Comparison of ENCODE assay signal across 10 cellular contexts in the genomic region with DNA sequence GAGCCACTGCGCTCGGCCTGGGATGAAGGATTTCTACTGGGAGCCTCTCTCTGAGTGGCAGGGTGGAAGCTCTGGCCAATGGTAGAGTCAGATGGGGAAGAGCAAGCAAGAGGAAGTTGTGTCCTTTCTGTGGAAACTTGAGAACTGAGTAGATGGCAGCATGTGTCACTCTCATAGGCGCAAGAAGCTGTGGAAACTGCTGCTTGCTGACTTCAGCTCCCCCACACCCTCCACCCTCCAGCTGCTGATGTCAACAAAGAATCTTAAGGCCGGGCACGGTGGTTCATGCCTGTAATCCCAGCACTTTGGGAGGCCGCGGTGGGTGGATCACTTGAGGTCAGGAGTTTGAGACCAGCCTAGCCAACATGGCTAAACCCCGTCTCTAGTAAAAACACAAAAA. TPM values are rescaled to one million over a fixed set of nuclear protein-coding genes. Genes with fewer than 3 reads are reported as not detected.
DNase-seq lines count a peak whose midpoint lies in the region; ATAC-seq, FAIRE-seq and TF ChIP-seq lines count a peak whose summit lies in the region.
"Had no signal": no experiment of that assay in that cellular context is flagged by ENCODE, and none has a peak within 500 bp of the region (broad histone marks: within the 10 kb centered on the region; RNA-seq: fewer than 3 reads in every experiment).

No MANE protein-coding gene starts in this region.

- no TSS peak for BruUV-seq in GM12878 (replicated peaks; lab: Mats Ljungman, UMichigan)

- H4K20me1 ChIP-seq in GM12878 (ENCODE audit: control insufficient read depth, insufficient read depth) = no peaks in the 10 kb centered on the region

- no peak for TF ChIP-seq RAD21 in GM12878 (IDR thresholded peaks at IDR 0.05; ENCODE audit: insufficient read depth, low read depth, low read length)

- TF ChIP-seq EP300 in GM12878 (IDR thresholded peaks at IDR 0.05; ENCODE audit: borderline replicate concordance in 1 of 2, control insufficient read depth in 1 of 2, low read depth in 2 of 2, low read length in 2 of 2) = no peak

- WGBS in GM12878 (ENCODE audit: insufficient coverage, insufficient replicate concordance, low lambda C conversion rate, missing lambda C conversion rate) = 59% methylated on average over 8 of the region's 8 CpGs

- H3K4me2 ChIP-seq in GM12878 (ENCODE audit: control insufficient read depth, insufficient read depth) = no peak overlapping the region

- TF ChIP-seq POLR2A in GM12878 (IDR thresholded peaks at IDR 0.05; ENCODE audit: low read depth, low read length) = no peak

- H3K79me2 ChIP-seq in GM12878 (ENCODE audit: control insufficient read depth, insufficient read depth, low read length) = 0 out of 2 replicates have a peak, but pooled peaks cover 2% of the 10 kb centered on the region

- no peak for FAIRE-seq in GM12878 (lab: Jason Lieb, UNC)
- no peak for FAIRE-seq in GM19239 (lab: Jason Lieb, UNC)

- H3K27ac ChIP-seq in GM12878 (ENCODE audit: control insufficient read depth, insufficient read depth) = peak overlapping the region; percentile 36
- peak overlapping the region; percentile 70 for H3K27ac ChIP-seq in upper lobe of right lung

- RAD21 ChIA-PET in GM12878 (lab: Charles Lee; ENCODE audit: unreplicated experiment) = interaction anchor here (0.7 to 25.6 kb wide), 6 partner anchors 8 to 43 kb away, joined by 3 to 544 read pairs (median 48); partner anchors contain the start of gene SRGN

- no peaks in the 10 kb centered on the region for H3K9me3 ChIP-seq in GM12878 (replicated peaks; ENCODE audit: control insufficient read depth, insufficient read depth, low read length)
- no peaks in the 10 kb centered on the region for H3K9me3 ChIP-seq in upper lobe of right lung
- H3K9me3 ChIP-seq: Caco-2 had no signal

- in situ Hi-C loops in GM12878 (cut with MboI) = no loop called here

- no peak overlapping the region for H2AFZ ChIP-seq in GM12878 (ENCODE audit: control insufficient read depth, low read depth, low read length)

- DNase-seq in Right ventricle myocardium inferior (ENCODE audit: missing footprints) (peak; percentile 83), cardiac septum (ENCODE audit: low spot score) (no peak), GM12878 (ENCODE audit: low read depth, low spot score) (no peak), medulla oblongata (ENCODE audit: extremely low spot score) (peak; percentile 78), upper lobe of right lung (peak; percentile 78), GM19239 (ENCODE audit: insufficient read length, low spot score) (no peak)
- DNase-seq: Caco-2, NCI-H1436 treated with DMSO at 0.1 percent for 48 hours had no signal

- H3K36me3 ChIP-seq in GM12878 (ENCODE audit: control insufficient read depth in 2 of 2, insufficient read depth in 2 of 2, low read length in 1 of 2) (no peaks in the 10 kb centered on the region), upper lobe of right lung (no peaks in the 10 kb centered on the region)

- SMC1A ChIA-PET in GM12878 (lab: Charles Lee; ENCODE audit: uncharacterized antibody, unreplicated experiment) = interaction anchor here (1.0 to 17.6 kb wide), 8 partner anchors 9 to 42 kb away, joined by 3 to 355 read pairs (median 12); partner anchors contain the start of gene SRGN

- no peak for TF ChIP-seq CTCF in GM12878 (IDR thresholded peaks at IDR 0.05 in 2 of 3, conservative IDR thresholded peaks at IDR 0.05 in 1 of 3; ENCODE audit: control insufficient read depth in 2 of 3, extremely low read depth in 1 of 3, insufficient read depth in 1 of 3, low read depth in 3 of 3, low read length in 3 of 3)
- no peak for TF ChIP-seq CTCF in upper lobe of right lung (IDR thresholded peaks at IDR 0.05)

- peaks cover 92% of the 10 kb centered on the region for H3K4me1 ChIP-seq in GM12878 (ENCODE audit: control insufficient read depth, insufficient read depth, low read length)
- H3K4me1 ChIP-seq in upper lobe of right lung = peaks cover 49% of the 10 kb centered on the region
- H3K4me1 ChIP-seq: Caco-2 had no signal

- CTCF ChIA-PET in GM12878 (lab: Yijun Ruan, JAX) = interaction anchor here (0.9 to 14.3 kb wide), 6 partner anchors 10 to 56 kb away, joined by 3 to 121 read pairs (median 4); partner anchors contain the start of gene SRGN

- intact Hi-C loops in Right ventricle myocardium inferior (cut with DNase I) = no loop called here
- intact Hi-C loops in cardiac septum (cut with DNase I) = no loop called here
- intact Hi-C loops in GM12878 (cut with micrococcal nuclease; ENCODE audit: unreplicated experiment) = loop anchor here (5.0 kb wide), 1 partner anchor 41 kb away; no protein-coding TSS in a partner anchor
- intact Hi-C loops in upper lobe of right lung (cut with DNase I) = no loop called here

- POLR2A ChIA-PET in GM12878 (lab: Charles Lee) = interaction anchor here (0.7 to 16.7 kb wide), 6 partner anchors 9 to 44 kb away, joined by 3 to 312 read pairs (median 4); partner anchors contain the start of gene SRGN

- H3K4me3 ChIP-seq in GM12878 = no peak overlapping the region
- no peak overlapping the region for H3K4me3 ChIP-seq in upper lobe of right lung

- ATAC-seq in Right ventricle myocardium inferior (peak; percentile 67), GM12878 (peak; percentile 3; the same call in 2 of the 3 replicates), upper lobe of right lung (peak; percentile 84), HG02870 (IDR thresholded peaks at IDR 0.05; ENCODE audit: unreplicated experiment) (no peak), HG03025 (IDR thresholded peaks at IDR 0.05; ENCODE audit: low FRiP score, unreplicated experiment) (no peak)

- no peaks in the 10 kb centered on the region for H3K27me3 ChIP-seq in GM12878 (replicated peaks in 1 of 2; ENCODE audit: control insufficient read depth in 2 of 2, insufficient read depth in 2 of 2, low read length in 1 of 2)
- no peaks in the 10 kb centered on the region for H3K27me3 ChIP-seq in upper lobe of right lung

- no peak overlapping the region for H3K9ac ChIP-seq in GM12878 (ENCODE audit: control insufficient read depth, insufficient read depth, low read length)

TF ChIP-seq in GM12878, 131 proteins besides CTCF, POLR2A, EP300 and RAD21 (continues in another document):
- TF ChIP-seq RAD51 (IDR thresholded peaks at IDR 0.05) = no peak
- peak; percentile 92 for TF ChIP-seq MLLT1 (IDR thresholded peaks at IDR 0.05)
- no peak for TF ChIP-seq TCF12 (IDR thresholded peaks at IDR 0.05; ENCODE audit: low read depth, low read length)
- TF ChIP-seq IKZF2 (IDR thresholded peaks at IDR 0.05) = peak; percentile 17 to 31; a peak in 2 of 4 replicates
- no peak for TF ChIP-seq ZNF207 (IDR thresholded peaks at IDR 0.05; ENCODE audit: borderline replicate concordance)

RNA-seq across cellular contexts. Expression of gene SRGN, which starts 39.8 kb away (rescaled TPM):
- total RNA-seq in Right ventricle myocardium inferior (50.2 TPM), cardiac septum (52.1 TPM), GM12878 (2014; rRNA removed) (782 and 1,043 TPM in 2 replicates), GM12878 (2014; rRNA removed; fragmentation: Illumina TruSeq; extraction: Trizol) (937 and 1,023 TPM in 2 replicates), GM12878 (2021) (658 and 735 TPM in 2 replicates), upper lobe of right lung (225 TPM)
- total RNA-seq in GM12878 (2013; cell fraction: nucleolus; rRNA removed) = 1,218 and 1,450 TPM in 2 replicates
- polyA plus RNA-seq in GM12878 (2011; ENCODE audit: low read depth) = 580 TPM
- polyA plus RNA-seq in GM12878 (2011; rRNA removed) (2,414 and 3,245 TPM in 2 replicates), GM12878 (2014; fragmentation: Illumina TruSeq; extraction: Trizol) (1,121 and 1,510 TPM in 2 replicates), GM12878 (2014; fragmentation: Nextera tagmentation; extraction: Ambion mirVana) (1,000 to 10,000 TPM; 1,115 to 1,176 TPM), GM12878 (2014; rRNA removed) (687 and 833 TPM in 2 replicates), GM12878 (2016; fragmentation: Nextera tagmentation; extraction: Ambion mirVana) (100 to 1,000 TPM; 382 to 384 TPM)
- 1,183 and 1,837 TPM in 2 replicates for polyA plus RNA-seq in GM12878 (2011; cell fraction: cytosol; rRNA removed)
- polyA plus RNA-seq in GM12878 (2011; cell fraction: nucleus; rRNA removed) = 432 and 624 TPM in 2 replicates
- 946 and 1,192 TPM in 2 replicates for polyA plus RNA-seq in GM12878 (2012)
- 1,110 and 1,251 TPM in 2 replicates for polyA minus RNA-seq in GM12878 (2011; rRNA and poly(A)+ RNA removed)
- polyA minus RNA-seq in GM12878 (2011; cell fraction: cytosol; rRNA and poly(A)+ RNA removed) = 439 and 473 TPM in 2 replicates
- polyA minus RNA-seq in GM12878 (2011; cell fraction: nucleus; rRNA and poly(A)+ RNA removed) = 84.3 and 111 TPM in 2 replicates
- total RNA-seq: Caco-2 had no signal

RNA-seq across cellular contexts. Expression of gene KIFBP, which starts 59.5 kb away (rescaled TPM):
- total RNA-seq in Right ventricle myocardium inferior = 52.2 TPM
- total RNA-seq in cardiac septum = 54.9 TPM
- 12.9 and 13.4 TPM in 2 replicates for total RNA-seq in GM12878 (2013; cell fraction: nucleolus; rRNA removed)
- total RNA-seq in GM12878 (2014; rRNA removed) = 16.3 and 19.2 TPM in 2 replicates
- total RNA-seq in GM12878 (2014; rRNA removed; fragmentation: Illumina TruSeq; extraction: Trizol) = 19.9 and 21.0 TPM in 2 replicates
- 14.9 and 16.0 TPM in 2 replicates for total RNA-seq in GM12878 (2021)
- 5.7 TPM for polyA plus RNA-seq in GM12878 (2011; ENCODE audit: low read depth)
- polyA plus RNA-seq in GM12878 (2011; rRNA removed) = 20.0 and 28.8 TPM in 2 replicates
- 9.1 and 10.7 TPM in 2 replicates for polyA plus RNA-seq in GM12878 (2011; cell fraction: cytosol; rRNA removed)
- 10.2 and 13.2 TPM in 2 replicates for polyA plus RNA-seq in GM12878 (2011; cell fraction: nucleus; rRNA removed)
- polyA plus RNA-seq in GM12878 (2012) = 6.3 and 10.3 TPM in 2 replicates
- polyA plus RNA-seq in GM12878 (2014; fragmentation: Illumina TruSeq; extraction: Trizol) = 25.0 and 39.2 TPM in 2 replicates
- 10 to 100 TPM in 1 of 2 experiments, 1 to 10 TPM in 1; 8.6 to 10.0 TPM for polyA plus RNA-seq in GM12878 (2014; fragmentation: Nextera tagmentation; extraction: Ambion mirVana)
- 14.3 and 17.3 TPM in 2 replicates for polyA plus RNA-seq in GM12878 (2014; rRNA removed)
- 10 to 100 TPM; 28.7 to 29.5 TPM for polyA plus RNA-seq in GM12878 (2016; fragmentation: Nextera tagmentation; extraction: Ambion mirVana)
- 7.6 and 11.8 TPM in 2 replicates for polyA minus RNA-seq in GM12878 (2011; rRNA and poly(A)+ RNA removed)
- 4.7 and 6.0 TPM in 2 replicates for polyA minus RNA-seq in GM12878 (2011; cell fraction: cytosol; rRNA and poly(A)+ RNA removed)
- polyA minus RNA-seq in GM12878 (2011; cell fraction: nucleus; rRNA and poly(A)+ RNA removed) = 3.9 and 5.5 TPM in 2 replicates
- total RNA-seq in upper lobe of right lung = 21.4 TPM

Comparison
In these comparisons a context has a peak if more than half of its experiments do, and no peak if none do; other contexts are left out.
1. DNase-seq: peak in Right ventricle myocardium inferior (single experiment), medulla oblongata (single experiment) and upper lobe of right lung (single experiment); none in cardiac septum (single experiment), GM12878 (single experiment) and GM19239 (single experiment).
2. ATAC-seq: peak in Right ventricle myocardium inferior (single experiment), GM12878 (single experiment) and upper lobe of right lung (single experiment); none in HG02870 (single experiment) and HG03025 (single experiment).